In the genomic region with DNA sequence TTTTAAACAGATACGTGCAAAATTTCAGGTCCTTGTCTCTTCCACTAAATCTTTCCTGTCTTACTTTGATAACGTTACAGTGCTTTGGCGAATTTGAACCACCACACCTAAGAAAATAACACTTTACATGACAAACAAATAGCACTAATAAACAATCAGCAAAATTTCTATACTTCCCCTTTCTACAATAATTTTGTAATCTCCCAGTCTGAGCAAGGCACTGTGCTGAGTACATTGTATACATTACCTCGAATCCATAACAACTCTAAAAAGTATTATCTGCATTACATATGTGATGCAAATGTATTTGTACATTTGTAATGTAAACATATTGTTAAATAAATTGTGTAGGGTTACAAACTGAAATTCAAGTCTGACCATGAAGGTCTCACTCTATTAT, we compare ENCODE assay signal across 13 cellular contexts. TPM values are rescaled to one million over a fixed set of nuclear protein-coding genes. Genes with fewer than 3 reads are reported as not detected.
DNase-seq lines count a peak whose midpoint lies in the region; ATAC-seq and TF ChIP-seq lines count a peak whose summit lies in the region.
"Had no signal": no experiment of that assay in that cellular context is flagged by ENCODE, and none has a peak within 500 bp of the region (broad histone marks: within the 10 kb centered on the region; RNA-seq: fewer than 3 reads in every experiment).

No MANE protein-coding gene starts in this region.

- H4K20me1 ChIP-seq in OCI-LY1 (ENCODE audit: insufficient read depth, low read length) (no peaks in the 10 kb centered on the region), smooth muscle cell (ENCODE audit: low read depth) (peaks cover 100% of the 10 kb centered on the region)

- no peaks in the 10 kb centered on the region for H3K9me2 ChIP-seq in OCI-LY1 (ENCODE audit: low read depth, low read length)

- no peaks in the 10 kb centered on the region for H3K9me3 Mint-ChIP-seq in activated T-cell treated with anti-CD3 and anti-CD28 coated beads, Interleukin-2, amount 50 U/mL, for 72 hours
- H3K9me3 Mint-ChIP-seq in activated T-cell treated with anti-CD3 and anti-CD28 coated beads, Interleukin-2, amount 50 U/mL, for 4 hours, result no peaks in the 10 kb centered on the region
- H3K9me3 Mint-ChIP-seq in dendritic cell treated with granulocyte-macrophage colony-stimulating factor and Interleukin-4, amounts not matched to agents 40 ng/mL and 50 ng/mL, for 4 days, result no peaks in the 10 kb centered on the region
- H3K9me3 Mint-ChIP-seq in activated T-helper 1 cell treated with anti-CD3 and anti-CD28 coated beads, Interleukin-12 subunit alpha, Interleukin-12 subunit beta, Interleukin-2, Interleukin-4 antibody, amounts not matched to agents 30 ng/mL and 10 ng/mL and 1 ng/mL, durations not matched to agents 14 hours and 24 hours and 36 hours, result no peaks in the 10 kb centered on the region
- H3K9me3 Mint-ChIP-seq: GM23338; stimulated activated naive CD8-positive, alpha-beta T cell treated with anti-CD3 and anti-CD28 coated beads, Interleukin-15, amount 100 ng/mL, for 72 hours had no signal

- ATAC-seq in activated T-cell treated with anti-CD3 and anti-CD28 coated beads, Interleukin-2, amount 50 U/mL, for 72 hours (replicated peaks in 1 of 2), result no peak
- ATAC-seq in activated T-cell treated with anti-CD3 and anti-CD28 coated beads, Interleukin-2, amount 50 U/mL, for 4 hours, result no peak
- ATAC-seq: GM23338; stimulated activated naive CD8-positive, alpha-beta T cell treated with anti-CD3 and anti-CD28 coated beads, Interleukin-15, amount 100 ng/mL, for 72 hours had no signal

- H3K4me1 Mint-ChIP-seq in activated T-cell treated with anti-CD3 and anti-CD28 coated beads, Interleukin-2, amount 50 U/mL, for 72 hours (ENCODE audit: low read depth), result peaks cover 56% of the 10 kb centered on the region
- peaks cover 68% of the 10 kb centered on the region for H3K4me1 Mint-ChIP-seq in activated T-cell treated with anti-CD3 and anti-CD28 coated beads, Interleukin-2, amount 50 U/mL, for 4 hours (ENCODE audit: low read depth)
- peaks cover 69% of the 10 kb centered on the region for H3K4me1 Mint-ChIP-seq in dendritic cell treated with granulocyte-macrophage colony-stimulating factor and Interleukin-4, amounts not matched to agents 40 ng/mL and 50 ng/mL, for 4 days (ENCODE audit: low read depth)
- H3K4me1 Mint-ChIP-seq in activated T-helper 1 cell treated with anti-CD3 and anti-CD28 coated beads, Interleukin-12 subunit alpha, Interleukin-12 subunit beta, Interleukin-2, Interleukin-4 antibody, amounts not matched to agents 30 ng/mL and 10 ng/mL and 1 ng/mL, durations not matched to agents 14 hours and 24 hours and 36 hours (ENCODE audit: low read depth), result peaks cover 21% of the 10 kb centered on the region

- H3K4me3 ChIP-seq in OCI-LY1 (ENCODE audit: low read depth, low read length, poor library complexity, severe bottlenecking), result peak overlapping the region; percentile 19
- H3K4me3 ChIP-seq in smooth muscle cell, result no peak overlapping the region
- H3K4me3 ChIP-seq: GM23338 had no signal

- no peak for DNase-seq in activated T-cell treated with anti-CD3 and anti-CD28 coated beads, Interleukin-2, amount 50 U/mL, for 72 hours
- no peak for DNase-seq in activated T-cell treated with anti-CD3 and anti-CD28 coated beads, Interleukin-2, amount 50 U/mL, for 4 hours
- no peak for DNase-seq in smooth muscle cell (lab: John Stamatoyannopoulos, UW; ENCODE audit: unreplicated experiment)
- DNase-seq in activated T-helper 1 cell treated with anti-CD3 and anti-CD28 coated beads, Interleukin-12 subunit alpha, Interleukin-12 subunit beta, Interleukin-2, Interleukin-4 antibody, amounts not matched to agents 30 ng/mL and 10 ng/mL and 1 ng/mL, durations not matched to agents 14 hours and 24 hours and 36 hours (ENCODE audit: low spot score), result no peak
- no peak for DNase-seq in KG1 (lab: John Stamatoyannopoulos, UW)
- DNase-seq in SHP77 (lab: John Stamatoyannopoulos, UW), result no peak
- DNase-seq: activated gamma-delta T cell; NCI-H526 treated with DMSO at 0.1 percent for 48 hours; small intestine; stimulated activated naive CD8-positive, alpha-beta T cell treated with anti-CD3 and anti-CD28 coated beads, Interleukin-15, amount 100 ng/mL, for 72 hours had no signal

- peak overlapping the region; percentile 82; the same call in 1 of the 2 replicates for H3K4me2 ChIP-seq in OCI-LY1 (ENCODE audit: low read length)
- H3K4me2 ChIP-seq in smooth muscle cell, result peak overlapping the region; percentile 2
- H3K4me2 ChIP-seq: GM23338 had no signal

- H3K4me1 ChIP-seq in OCI-LY1 (ENCODE audit: insufficient read depth, low read length, severe bottlenecking) (peaks cover 71% of the 10 kb centered on the region), smooth muscle cell (ENCODE audit: low read depth) (peaks cover 22% of the 10 kb centered on the region)

- H2AFZ ChIP-seq in OCI-LY1 (ENCODE audit: low read length) (no peak overlapping the region), smooth muscle cell (ENCODE audit: low read depth) (no peak overlapping the region)
- H2AFZ ChIP-seq: GM23338 had no signal

- no peaks in the 10 kb centered on the region for H3K36me3 Mint-ChIP-seq in activated T-cell treated with anti-CD3 and anti-CD28 coated beads, Interleukin-2, amount 50 U/mL, for 72 hours (ENCODE audit: insufficient read depth in 2 of 2)
- H3K36me3 Mint-ChIP-seq in activated T-cell treated with anti-CD3 and anti-CD28 coated beads, Interleukin-2, amount 50 U/mL, for 4 hours (ENCODE audit: insufficient read depth), result peaks cover 2% of the 10 kb centered on the region
- H3K36me3 Mint-ChIP-seq in dendritic cell treated with granulocyte-macrophage colony-stimulating factor and Interleukin-4, amounts not matched to agents 40 ng/mL and 50 ng/mL, for 4 days (ENCODE audit: low read depth), result no peaks in the 10 kb centered on the region
- no peaks in the 10 kb centered on the region for H3K36me3 Mint-ChIP-seq in activated T-helper 1 cell treated with anti-CD3 and anti-CD28 coated beads, Interleukin-12 subunit alpha, Interleukin-12 subunit beta, Interleukin-2, Interleukin-4 antibody, amounts not matched to agents 30 ng/mL and 10 ng/mL and 1 ng/mL, durations not matched to agents 14 hours and 24 hours and 36 hours (ENCODE audit: low read depth)

- peak overlapping the region; percentile 22 for H3K27ac Mint-ChIP-seq in activated T-cell treated with anti-CD3 and anti-CD28 coated beads, Interleukin-2, amount 50 U/mL, for 72 hours
- peak overlapping the region; percentile 37 for H3K27ac Mint-ChIP-seq in dendritic cell treated with granulocyte-macrophage colony-stimulating factor and Interleukin-4, amounts not matched to agents 40 ng/mL and 50 ng/mL, for 4 days
- H3K27ac Mint-ChIP-seq in activated T-helper 1 cell treated with anti-CD3 and anti-CD28 coated beads, Interleukin-12 subunit alpha, Interleukin-12 subunit beta, Interleukin-2, Interleukin-4 antibody, amounts not matched to agents 30 ng/mL and 10 ng/mL and 1 ng/mL, durations not matched to agents 14 hours and 24 hours and 36 hours, result no peak overlapping the region
- H3K27ac Mint-ChIP-seq: stimulated activated naive CD8-positive, alpha-beta T cell treated with anti-CD3 and anti-CD28 coated beads, Interleukin-15, amount 100 ng/mL, for 72 hours had no signal

- H3K27me3 ChIP-seq in OCI-LY1 (ENCODE audit: insufficient read depth, low read length) (no peaks in the 10 kb centered on the region), smooth muscle cell (ENCODE audit: low read depth) (no peaks in the 10 kb centered on the region)

- H3K27ac ChIP-seq in OCI-LY1 (ENCODE audit: low read depth, low read length, poor library complexity, severe bottlenecking), result peak overlapping the region; percentile 86
- H3K27ac ChIP-seq in smooth muscle cell (ENCODE audit: low read depth), result peak overlapping the region; percentile 51

- H3K9me3 ChIP-seq in OCI-LY1 (ENCODE audit: low read length) (no peaks in the 10 kb centered on the region), smooth muscle cell (replicated peaks; ENCODE audit: low read depth) (no peaks in the 10 kb centered on the region)

- WGBS in smooth muscle cell (ENCODE audit: low lambda C conversion rate), result 72% methylated on average over 4 of the region's 4 CpGs

- peaks cover 83% of the 10 kb centered on the region for H3K79me2 ChIP-seq in OCI-LY1 (ENCODE audit: insufficient read depth, low read length)
- peaks cover 100% of the 10 kb centered on the region for H3K79me2 ChIP-seq in smooth muscle cell (ENCODE audit: low read depth)

- H3F3A ChIP-seq in OCI-LY1 (ENCODE audit: insufficient read depth, low read length) (peaks cover 3% of the 10 kb centered on the region; the same call in 1 of the 2 replicates), smooth muscle cell (ENCODE audit: low read depth) (peaks cover 15% of the 10 kb centered on the region)

- H3K36me3 ChIP-seq in OCI-LY1 (ENCODE audit: insufficient read depth, low read length) (0 out of 2 replicates have a peak, but pooled peaks cover 3% of the 10 kb centered on the region), smooth muscle cell (ENCODE audit: low read depth) (no peaks in the 10 kb centered on the region)

- peak overlapping the region in 1 of 2 donors; percentile 20 for H3K4me3 Mint-ChIP-seq in activated T-cell treated with anti-CD3 and anti-CD28 coated beads, Interleukin-2, amount 50 U/mL, for 72 hours
- no peak overlapping the region for H3K4me3 Mint-ChIP-seq in activated T-cell treated with anti-CD3 and anti-CD28 coated beads, Interleukin-2, amount 50 U/mL, for 4 hours
- H3K4me3 Mint-ChIP-seq in dendritic cell treated with granulocyte-macrophage colony-stimulating factor and Interleukin-4, amounts not matched to agents 40 ng/mL and 50 ng/mL, for 4 days, result no peak overlapping the region
- no peak overlapping the region for H3K4me3 Mint-ChIP-seq in activated T-helper 1 cell treated with anti-CD3 and anti-CD28 coated beads, Interleukin-12 subunit alpha, Interleukin-12 subunit beta, Interleukin-2, Interleukin-4 antibody, amounts not matched to agents 30 ng/mL and 10 ng/mL and 1 ng/mL, durations not matched to agents 14 hours and 24 hours and 36 hours
- H3K4me3 Mint-ChIP-seq: GM23338; stimulated activated naive CD8-positive, alpha-beta T cell treated with anti-CD3 and anti-CD28 coated beads, Interleukin-15, amount 100 ng/mL, for 72 hours had no signal

- H3K27me3 Mint-ChIP-seq in activated T-cell treated with anti-CD3 and anti-CD28 coated beads, Interleukin-2, amount 50 U/mL, for 72 hours (ENCODE audit: low read depth), result no peaks in the 10 kb centered on the region
- no peaks in the 10 kb centered on the region for H3K27me3 Mint-ChIP-seq in activated T-cell treated with anti-CD3 and anti-CD28 coated beads, Interleukin-2, amount 50 U/mL, for 4 hours (ENCODE audit: low read depth)
- H3K27me3 Mint-ChIP-seq in dendritic cell treated with granulocyte-macrophage colony-stimulating factor and Interleukin-4, amounts not matched to agents 40 ng/mL and 50 ng/mL, for 4 days, result no peaks in the 10 kb centered on the region
- H3K27me3 Mint-ChIP-seq in activated T-helper 1 cell treated with anti-CD3 and anti-CD28 coated beads, Interleukin-12 subunit alpha, Interleukin-12 subunit beta, Interleukin-2, Interleukin-4 antibody, amounts not matched to agents 30 ng/mL and 10 ng/mL and 1 ng/mL, durations not matched to agents 14 hours and 24 hours and 36 hours (ENCODE audit: insufficient read depth), result no peaks in the 10 kb centered on the region
- H3K27me3 Mint-ChIP-seq: stimulated activated naive CD8-positive, alpha-beta T cell treated with anti-CD3 and anti-CD28 coated beads, Interleukin-15, amount 100 ng/mL, for 72 hours had no signal

- H3K9ac ChIP-seq in OCI-LY1 (ENCODE audit: low read length) (peak overlapping the region; percentile 52; the same call in 1 of the 2 replicates), smooth muscle cell (ENCODE audit: low read depth) (no peak overlapping the region)

- TF ChIP-seq CTCF in OCI-LY1 (IDR thresholded peaks at IDR 0.05; ENCODE audit: low read length), result no peak
- TF ChIP-seq CTCF in smooth muscle cell (IDR thresholded peaks at IDR 0.05; ENCODE audit: borderline replicate concordance, insufficient read depth, poor library complexity, severe bottlenecking), result no peak

- intact Hi-C loops in dendritic cell treated with granulocyte-macrophage colony-stimulating factor and Interleukin-4, amounts not matched to agents 40 ng/mL and 50 ng/mL, for 4 days (cut with micrococcal nuclease), result no loop called here
- intact Hi-C loops in activated T-helper 1 cell treated with anti-CD3 and anti-CD28 coated beads, Interleukin-12 subunit alpha, Interleukin-12 subunit beta, Interleukin-2, Interleukin-4 antibody, amounts not matched to agents 30 ng/mL and 10 ng/mL and 1 ng/mL, durations not matched to agents 14 hours and 24 hours and 36 hours (cut with micrococcal nuclease), result no loop called here

RNA-seq across cellular contexts. Expression of gene RTN4, which starts 49.9 kb away (rescaled TPM):
- 10 to 100 TPM; 78.8 to 83.3 TPM for total RNA-seq in activated T-cell treated with anti-CD3 and anti-CD28 coated beads, Interleukin-2, amount 50 U/mL, for 72 hours
- 10 to 100 TPM; 71.4 to 75.9 (median 73.6) TPM for total RNA-seq in activated T-cell treated with anti-CD3 and anti-CD28 coated beads, Interleukin-2, amount 50 U/mL, for 4 hours
- total RNA-seq in smooth muscle cell, result 246 and 295 TPM in 2 replicates
- polyA plus RNA-seq in smooth muscle cell, result 335 and 371 TPM in 2 replicates
- total RNA-seq in activated T-helper 1 cell treated with anti-CD3 and anti-CD28 coated beads, Interleukin-12 subunit alpha, Interleukin-12 subunit beta, Interleukin-2, Interleukin-4 antibody, amounts not matched to agents 30 ng/mL and 10 ng/mL and 1 ng/mL, durations not matched to agents 14 hours and 24 hours and 36 hours, result 81.2 and 83.0 TPM in 2 replicates
